24 cellular contexts compared by ENCODE assay signal in the genomic region with DNA sequence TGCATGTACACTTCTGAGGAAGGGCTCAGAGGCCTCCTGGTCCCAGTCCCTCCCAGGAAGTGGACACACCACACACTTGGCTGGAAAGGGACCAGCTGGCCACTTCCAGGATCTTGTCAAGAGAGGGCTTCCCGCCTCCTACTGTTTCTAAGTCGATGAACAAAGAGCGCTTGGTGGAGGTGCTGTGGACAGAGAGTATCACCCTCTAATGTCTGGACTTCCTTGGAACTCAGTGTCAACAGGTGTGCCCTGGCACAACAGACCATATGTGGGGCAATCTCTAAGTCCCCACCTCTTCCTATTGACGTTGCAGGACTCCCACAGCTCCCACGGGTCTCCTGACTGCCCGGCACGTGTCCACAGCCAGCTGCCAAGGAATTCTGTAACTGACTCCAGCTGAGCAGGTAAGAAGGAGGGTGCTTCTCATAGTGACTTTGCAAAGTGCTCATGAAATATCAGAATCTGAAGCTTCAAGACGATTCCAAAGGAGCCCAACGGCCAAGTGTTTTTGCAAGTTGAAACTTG. TPM values are rescaled to one million over a fixed set of nuclear protein-coding genes. Genes with fewer than 3 reads are reported as not detected.
DNase-seq lines count a peak whose midpoint lies in the region; ATAC-seq, FAIRE-seq and TF ChIP-seq lines count a peak whose summit lies in the region.
"Had no signal": no experiment of that assay in that cellular context is flagged by ENCODE, and none has a peak within 500 bp of the region (broad histone marks: within the 10 kb centered on the region; RNA-seq: fewer than 3 reads in every experiment).

No MANE protein-coding gene starts in this region.

- peak; percentile 63 for TF ChIP-seq POLR2A in GM12878 (IDR thresholded peaks at IDR 0.05; ENCODE audit: low read depth, low read length)
- TF ChIP-seq POLR2A in right lobe of liver (IDR thresholded peaks at IDR 0.05), result peak; percentile 38
- no peak for TF ChIP-seq POLR2A in stomach (IDR thresholded peaks at IDR 0.05)

- no peak for FAIRE-seq in GM12878 (lab: Jason Lieb, UNC)

- H3K79me2 ChIP-seq in GM12878 (ENCODE audit: control insufficient read depth, insufficient read depth, low read length), result peaks cover 82% of the 10 kb centered on the region

- intact Hi-C loops in GM12878 (cut with micrococcal nuclease; ENCODE audit: unreplicated experiment) (no loop called here), right lobe of liver (cut with DNase I) (no loop called here), stomach (cut with DNase I; ENCODE audit: low total_unique reads) (no loop called here)

- DNase-seq in DMS 273 (lab: John Stamatoyannopoulos, UW; ENCODE audit: unreplicated experiment), result peak; percentile 8
- no peak for DNase-seq in DMS 273 treated with DMSO at 0.1 percent for 48 hours (lab: John Stamatoyannopoulos, UW)
- no peak for DNase-seq in GM12878 (ENCODE audit: low read depth, low spot score)
- peak; percentile 69 to 93 (median 93) for DNase-seq in right lobe of liver
- DNase-seq in stomach, result peak; percentile 93
- no peak for DNase-seq in SKM-1 (lab: John Stamatoyannopoulos, UW; ENCODE audit: unreplicated experiment)
- DNase-seq in NCI-H1417 (lab: John Stamatoyannopoulos, UW), result no peak
- DNase-seq: activated T-cell treated with anti-CD3 and anti-CD28 coated beads, Interleukin-2, amount 50 U/mL, for 72 hours; AML-193; effector memory CD4-positive, alpha-beta T cell; kidney glomerular epithelial cell; NCI-H1436; NCI-H82; stimulated activated CD4-positive, alpha-beta T cell treated with anti-CD3 and anti-CD28 coated beads, Interleukin-4, amount 100 ng/mL, for 1 hour; T1000; uterus had no signal

- no TSS peak for BruUV-seq in GM12878 (replicated peaks; lab: Mats Ljungman, UMichigan)

- peaks cover 26 to 63% of the 10 kb centered on the region in 2 experiments for H3K36me3 ChIP-seq in GM12878 (ENCODE audit: control insufficient read depth in 2 of 2, insufficient read depth in 2 of 2, low read length in 1 of 2)
- H3K36me3 ChIP-seq in right lobe of liver, result no peaks in the 10 kb centered on the region
- H3K36me3 ChIP-seq in stomach, result no peaks in the 10 kb centered on the region
- H3K36me3 ChIP-seq: uterus had no signal

- H3K9me3 ChIP-seq in GM12878 (replicated peaks; ENCODE audit: control insufficient read depth, insufficient read depth, low read length), result no peaks in the 10 kb centered on the region
- H3K9me3 ChIP-seq in right lobe of liver, result no peaks in the 10 kb centered on the region
- no peaks in the 10 kb centered on the region for H3K9me3 ChIP-seq in stomach
- H3K9me3 ChIP-seq: uterus had no signal

- no peak overlapping the region for H3K4me2 ChIP-seq in GM12878 (ENCODE audit: control insufficient read depth, insufficient read depth)
- H3K4me2 ChIP-seq: smooth muscle cell had no signal

- peaks cover 57% of the 10 kb centered on the region for H3K4me1 ChIP-seq in GM12878 (ENCODE audit: control insufficient read depth, insufficient read depth, low read length)
- peaks cover 0 to 34% (median 13%) of the 10 kb centered on the region in 4 donors for H3K4me1 ChIP-seq in right lobe of liver
- peaks cover 36 to 60% (median 51%) of the 10 kb centered on the region in 4 donors for H3K4me1 ChIP-seq in stomach
- H3K4me1 ChIP-seq: uterus had no signal

- ATAC-seq in GM12878, result no peak
- peak; percentile 58 to 78 (median 72) for ATAC-seq in right lobe of liver
- no peak for ATAC-seq in HG02798 (IDR thresholded peaks at IDR 0.05; ENCODE audit: poor library complexity, unreplicated experiment)
- ATAC-seq: activated CD4-positive, CD25-positive, alpha-beta regulatory T cell treated with anti-CD3 and anti-CD28 coated beads, Interleukin-2, amount 50 U/mL, for 24 hours; activated T-cell treated with anti-CD3 and anti-CD28 coated beads, Interleukin-2, amount 50 U/mL, for 72 hours; Panc1 had no signal

- in situ Hi-C loops in GM12878 (cut with MboI), result no loop called here

- RAD21 ChIA-PET in GM12878 (lab: Charles Lee; ENCODE audit: unreplicated experiment), result interaction anchor here (1.6 to 22.2 kb wide), 3 partner anchors 15 to 64 kb away, joined by 4 to 657 read pairs (median 24); a partner anchor contains a TSS

- POLR2A ChIA-PET in GM12878 (lab: Charles Lee), result interaction anchor here (9.6 to 19.8 kb wide), 2 partner anchors 15 to 51 kb away, joined by 63 to 415 read pairs; a partner anchor contains a TSS

- H3K4me3 ChIP-seq in GM12878, result no peak overlapping the region
- H3K4me3 ChIP-seq in right lobe of liver, result no peak overlapping the region
- no peak overlapping the region for H3K4me3 ChIP-seq in stomach
- H3K4me3 ChIP-seq: smooth muscle cell, uterus had no signal

- TF ChIP-seq EP300 in GM12878 (IDR thresholded peaks at IDR 0.05; ENCODE audit: borderline replicate concordance in 1 of 2, control insufficient read depth in 1 of 2, low read depth in 2 of 2, low read length in 2 of 2) (no peak), stomach (IDR thresholded peaks at IDR 0.05) (no peak)

- no peak for TF ChIP-seq RAD21 in GM12878 (IDR thresholded peaks at IDR 0.05; ENCODE audit: insufficient read depth, low read depth, low read length)

- H4K20me1 ChIP-seq in GM12878 (ENCODE audit: control insufficient read depth, insufficient read depth), result no peaks in the 10 kb centered on the region

- 81% methylated on average over 9 of the region's 9 CpGs for WGBS in GM12878 (ENCODE audit: insufficient coverage, insufficient replicate concordance, low lambda C conversion rate, missing lambda C conversion rate)
- 27% methylated on average over 7 of the region's 9 CpGs for WGBS in right lobe of liver (ENCODE audit: insufficient coverage, low coverage, low lambda C conversion rate, missing lambda C conversion rate)
- 34 to 60% (median 42%) methylated on average over 9 of the region's 9 CpGs for WGBS in stomach, 5 donors

- H3K27ac ChIP-seq in GM12878 (ENCODE audit: control insufficient read depth, insufficient read depth), result no peak overlapping the region
- peak overlapping the region in 2 of 3 donors; percentile 41 to 49 for H3K27ac ChIP-seq in right lobe of liver
- peak overlapping the region; percentile 70 to 88 (median 81) for H3K27ac ChIP-seq in stomach
- H3K27ac ChIP-seq: 22Rv1, uterus had no signal

- TF ChIP-seq CTCF in GM12878 (IDR thresholded peaks at IDR 0.05 in 2 of 3, conservative IDR thresholded peaks at IDR 0.05 in 1 of 3; ENCODE audit: control insufficient read depth in 2 of 3, extremely low read depth in 1 of 3, insufficient read depth in 1 of 3, low read depth in 3 of 3, low read length in 3 of 3) (no peak), right lobe of liver (IDR thresholded peaks at IDR 0.05) (no peak), stomach (IDR thresholded peaks at IDR 0.05) (no peak)

- CTCF ChIA-PET in GM12878 (lab: Yijun Ruan, JAX), result interaction anchor here (0.7 to 13.1 kb wide), 5 partner anchors 17 to 80 kb away, joined by 3 to 213 read pairs (median 4); a partner anchor contains a TSS

- H2AFZ ChIP-seq in GM12878 (ENCODE audit: control insufficient read depth, low read depth, low read length), result no peak overlapping the region

- SMC1A ChIA-PET in GM12878 (lab: Charles Lee; ENCODE audit: uncharacterized antibody, unreplicated experiment), result interaction anchor here (0.6 to 32.6 kb wide), 8 partner anchors 8 to 1083 kb away, joined by 3 to 972 read pairs (median 10); a partner anchor contains a TSS

- H3K27me3 ChIP-seq in GM12878 (replicated peaks in 1 of 2; ENCODE audit: control insufficient read depth in 2 of 2, insufficient read depth in 2 of 2, low read length in 1 of 2) (no peaks in the 10 kb centered on the region), right lobe of liver (no peaks in the 10 kb centered on the region), stomach (no peaks in the 10 kb centered on the region)
- H3K27me3 ChIP-seq: uterus had no signal

- H3K9ac ChIP-seq in GM12878 (ENCODE audit: control insufficient read depth, insufficient read depth, low read length), result no peak overlapping the region

TF ChIP-seq in GM12878, 131 proteins besides CTCF, POLR2A, EP300 and RAD21 (continues in another document):
- TF ChIP-seq CREM (IDR thresholded peaks at IDR 0.05; ENCODE audit: low read depth), result no peak
- no peak for TF ChIP-seq GABPA (IDR thresholded peaks at IDR 0.05; ENCODE audit: low read depth)
- no peak for TF ChIP-seq RELA (IDR thresholded peaks at IDR 0.05; ENCODE audit: borderline replicate concordance, partially characterized antibody)
- no peak for TF ChIP-seq JUNB (IDR thresholded peaks at IDR 0.05)
- TF ChIP-seq EGR1 (IDR thresholded peaks at IDR 0.05; ENCODE audit: borderline replicate concordance in 1 of 2, low read depth in 2 of 2, low read length in 2 of 2), result no peak
- TF ChIP-seq, protein P1, sequence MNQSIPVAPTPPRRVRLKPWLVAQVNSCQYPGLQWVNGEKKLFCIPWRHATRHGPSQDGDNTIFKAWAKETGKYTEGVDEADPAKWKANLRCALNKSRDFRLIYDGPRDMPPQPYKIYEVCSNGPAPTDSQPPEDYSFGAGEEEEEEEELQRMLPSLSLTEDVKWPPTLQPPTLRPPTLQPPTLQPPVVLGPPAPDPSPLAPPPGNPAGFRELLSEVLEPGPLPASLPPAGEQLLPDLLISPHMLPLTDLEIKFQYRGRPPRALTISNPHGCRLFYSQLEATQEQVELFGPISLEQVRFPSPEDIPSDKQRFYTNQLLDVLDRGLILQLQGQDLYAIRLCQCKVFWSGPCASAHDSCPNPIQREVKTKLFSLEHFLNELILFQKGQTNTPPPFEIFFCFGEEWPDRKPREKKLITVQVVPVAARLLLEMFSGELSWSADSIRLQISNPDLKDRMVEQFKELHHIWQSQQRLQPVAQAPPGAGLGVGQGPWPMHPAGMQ (IDR thresholded peaks at IDR 0.05; ENCODE audit: borderline replicate concordance), result no peak

RNA-seq across cellular contexts. Expression of a gene that starts 16.1 kb away (rescaled TPM):
- 165 and 176 TPM in 2 replicates for total RNA-seq in GM12878 (2013; cell fraction: nucleolus; rRNA removed)
- total RNA-seq in GM12878 (2014; rRNA removed) (28.7 and 31.2 TPM in 2 replicates), GM12878 (2014; rRNA removed; fragmentation: Illumina TruSeq; extraction: Trizol) (31.9 and 35.1 TPM in 2 replicates), GM12878 (2021) (165 and 169 TPM in 2 replicates), right lobe of liver (1 to 10 TPM in 2 of 6 experiments, under 1 TPM in 4; 0.06 to 2.4 (median 0.63) TPM), stomach (10 to 100 TPM in 2 of 5 donors, 1 to 10 TPM in 2, not detected in 1; 2.8 to 43.2 (median 14.8) TPM)
- polyA plus RNA-seq in GM12878 (2011; ENCODE audit: low read depth), result 175 TPM
- polyA plus RNA-seq in GM12878 (2011; rRNA removed) (34.5 and 61.7 TPM in 2 replicates), GM12878 (2014; fragmentation: Illumina TruSeq; extraction: Trizol) (97.7 and 107 TPM in 2 replicates), GM12878 (2014; fragmentation: Nextera tagmentation; extraction: Ambion mirVana) (10 to 100 TPM; 13.1 to 92.7 TPM), GM12878 (2014; rRNA removed) (93.5 and 128 TPM in 2 replicates), GM12878 (2016; fragmentation: Nextera tagmentation; extraction: Ambion mirVana) (10 to 100 TPM; 71.3 to 79.7 TPM), stomach (10 to 100 TPM in 1 of 3 donors, 1 to 10 TPM in 2; 7.0 to 12.3 (median 8.8) TPM)
- 57.8 and 71.0 TPM in 2 replicates for polyA plus RNA-seq in GM12878 (2011; cell fraction: cytosol; rRNA removed)
- 98.1 and 141 TPM in 2 replicates for polyA plus RNA-seq in GM12878 (2011; cell fraction: nucleus; rRNA removed)
- polyA plus RNA-seq in GM12878 (2012), result 246 and 275 TPM in 2 replicates
- polyA minus RNA-seq in GM12878 (2011; rRNA and poly(A)+ RNA removed), result 70.5 and 86.6 TPM in 2 replicates
- polyA minus RNA-seq in GM12878 (2011; cell fraction: cytosol; rRNA and poly(A)+ RNA removed), result 55.2 and 55.6 TPM in 2 replicates
- polyA minus RNA-seq in GM12878 (2011; cell fraction: nucleus; rRNA and poly(A)+ RNA removed), result 48.6 and 100 TPM in 2 replicates
- total RNA-seq: chondrocyte, Daoy, glomerular endothelial cell, smooth muscle cell had no signal
- polyA plus RNA-seq: smooth muscle cell had no signal

Comparison
In these comparisons a context has a peak if more than half of its experiments do, and no peak if none do; other contexts are left out.
1. DNase-seq: peak in DMS 273 (single experiment), right lobe of liver (3 of 3) and stomach (single experiment); none in DMS 273 treated with DMSO at 0.1 percent for 48 hours (single experiment), GM12878 (single experiment), SKM-1 (single experiment) and NCI-H1417 (0 of 3).
2. ATAC-seq: peak in right lobe of liver (4 of 4); none in GM12878 (single experiment) and HG02798 (single experiment).
3. POLR2A ChIP-seq: peak in GM12878 (single experiment) and right lobe of liver (single experiment); none in stomach (0 of 4).